1 cellular context compared by ENCODE assay signal in the genomic region with DNA sequence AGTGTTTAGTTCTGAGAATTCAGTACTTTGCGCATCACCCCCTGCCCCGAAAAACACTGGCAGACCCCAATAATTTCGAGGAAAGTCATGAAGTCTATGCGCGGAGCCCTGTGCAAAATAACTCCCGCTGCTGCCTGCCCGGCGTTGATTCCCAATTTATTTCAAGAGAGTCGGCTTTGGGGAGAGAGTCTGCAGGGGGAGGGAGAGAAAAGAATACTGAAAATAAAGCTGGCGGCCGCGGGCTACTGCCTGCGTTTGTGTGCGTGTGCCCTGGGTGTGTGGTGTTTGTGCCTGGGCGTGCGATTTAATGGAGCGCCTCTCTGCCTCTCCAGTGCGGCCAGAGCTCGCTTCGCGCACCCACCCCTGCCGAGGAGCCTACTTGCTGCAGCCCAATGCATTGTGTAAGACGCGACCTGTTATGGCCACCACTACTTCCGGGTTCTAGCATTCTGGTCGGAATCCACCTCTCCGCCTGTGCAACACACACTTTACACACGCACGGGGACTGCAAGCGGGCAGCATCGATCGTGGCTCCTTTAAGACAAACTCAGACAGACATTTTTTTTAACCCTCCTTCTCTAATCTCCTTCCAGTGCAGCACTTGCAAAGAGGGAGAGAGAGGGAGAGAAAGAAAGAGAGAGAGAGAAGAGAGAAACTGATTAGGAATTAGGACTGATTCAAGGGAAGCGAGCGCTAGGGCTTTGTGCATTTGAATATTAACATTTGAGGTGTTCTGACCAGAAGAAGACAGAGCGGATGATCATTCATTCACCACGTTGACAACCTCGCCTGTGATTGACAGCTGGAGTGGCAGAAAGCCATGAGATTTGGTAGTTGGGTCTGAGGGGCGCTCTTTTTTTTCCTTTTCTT.
TF ChIP-seq lines count a peak whose summit lies in the region.

A gene (plus strand): TSS at position 447 of the 870 bp plus-strand sequence. CDS start 732 bp downstream, outside the sequence.

TF ChIP-seq in HepG2, 621 proteins besides CTCF, POLR2A, EP300 and RAD21 (continued from another document):
- TF ChIP-seq, protein P1, sequence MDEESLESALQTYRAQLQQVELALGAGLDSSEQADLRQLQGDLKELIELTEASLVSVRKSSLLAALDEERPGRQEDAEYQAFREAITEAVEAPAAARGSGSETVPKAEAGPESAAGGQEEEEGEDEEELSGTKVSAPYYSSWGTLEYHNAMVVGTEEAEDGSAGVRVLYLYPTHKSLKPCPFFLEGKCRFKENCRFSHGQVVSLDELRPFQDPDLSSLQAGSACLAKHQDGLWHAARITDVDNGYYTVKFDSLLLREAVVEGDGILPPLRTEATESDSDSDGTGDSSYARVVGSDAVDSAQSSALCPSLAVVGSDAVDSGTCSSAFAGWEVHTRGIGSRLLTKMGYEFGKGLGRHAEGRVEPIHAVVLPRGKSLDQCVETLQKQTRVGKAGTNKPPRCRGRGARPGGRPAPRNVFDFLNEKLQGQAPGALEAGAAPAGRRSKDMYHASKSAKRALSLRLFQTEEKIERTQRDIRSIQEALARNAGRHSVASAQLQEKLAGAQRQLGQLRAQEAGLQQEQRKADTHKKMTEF (CRISPR knock-in tag; IDR thresholded peaks at IDR 0.05): peak; percentile 85
- peak; percentile 74 for TF ChIP-seq DNMT3B (CRISPR knock-in tag; conservative IDR thresholded peaks at IDR 0.05)
